20 cellular contexts compared by ENCODE assay signal in genomic region chr13:60363288-60363687, GRCh38.
"Had no signal": no experiment of that assay in that cellular context is flagged by ENCODE, and none has a peak within 500 bp of the region (broad histone marks: within the 10 kb centered on the region; RNA-seq: fewer than 3 reads in every experiment).

No MANE protein-coding gene starts in this region.

- ATAC-seq: T-cell had no signal

- H3K4me3 Mint-ChIP-seq: T-cell; T-helper 1 cell treated with Interleukin-12 subunit alpha and Interleukin-12 subunit beta and Interleukin-4 antibody, amounts not matched to agents 30 μg/mL and 1 μg/mL, for 36 hours had no signal

- H3K4me1 ChIP-seq: SJSA1 had no signal

- H3K36me3 ChIP-seq: SJSA1 had no signal

- DNase-seq: KBM-7, NCI-H1092, NCI-H1436, NCI-H1694 treated with DMSO at 0.1 percent for 48 hours, NCI-H1930, NCI-H2081, NCI-H2107, NCI-H2227 treated with DMSO at 0.1 percent for 48 hours, NCI-H524, NCI-H526 treated with DMSO at 0.1 percent for 48 hours, NCI-H774, Right ventricle myocardium superior, RPMI8226, SIG-M5, SK-N-SH, SW 1271, T-cell had no signal

- H3K4me1 Mint-ChIP-seq: T-cell had no signal

- H3K4me3 ChIP-seq: SJSA1 had no signal

- H3K9me3 Mint-ChIP-seq: T-cell; T-helper 1 cell treated with Interleukin-12 subunit alpha and Interleukin-12 subunit beta and Interleukin-4 antibody, amounts not matched to agents 30 μg/mL and 1 μg/mL, for 36 hours had no signal

- H3K27me3 ChIP-seq: SJSA1 had no signal

- FAIRE-seq: RCC 7860 had no signal

- H3K4me2 ChIP-seq: SK-N-SH had no signal

- H3K27ac Mint-ChIP-seq: T-cell; T-helper 1 cell treated with Interleukin-12 subunit alpha and Interleukin-12 subunit beta and Interleukin-4 antibody, amounts not matched to agents 30 μg/mL and 1 μg/mL, for 36 hours had no signal

- H3K9ac ChIP-seq: SK-N-SH had no signal

- H3K9me2 ChIP-seq: SK-N-SH had no signal

- H3K36me3 Mint-ChIP-seq: T-cell had no signal

- H3K27ac ChIP-seq: SJSA1 had no signal

- H3K9me3 ChIP-seq: SJSA1, SK-N-SH had no signal
